In genomic region chr7:6178273-6179029, GRCh38 we compare ENCODE assay signal across 23 cellular contexts.
A peak's percentile ranks its signal among the peaks of the same experiment; 100 is the strongest.
DNase-seq lines count a peak whose midpoint lies in the region; ATAC-seq, FAIRE-seq and TF ChIP-seq lines count a peak whose summit lies in the region.
"Had no signal": no experiment of that assay in that cellular context is flagged by ENCODE, and none has a peak within 500 bp of the region (broad histone marks: within the 10 kb centered on the region; RNA-seq: fewer than 3 reads in every experiment).

No MANE protein-coding gene starts in this region.

- no peak overlapping the region for H3K9ac ChIP-seq in HepG2 (ENCODE audit: insufficient read depth, low read depth, low read length)

- TF ChIP-seq POLR2A in right lobe of liver (IDR thresholded peaks at IDR 0.05) (no peak), HepG2 (IDR thresholded peaks at IDR 0.05; ENCODE audit: insufficient read depth in 1 of 2, low read depth in 2 of 2, low read length in 2 of 2) (no peak)

- no peak overlapping the region for H3K4me3 Mint-ChIP-seq in osteocyte (ENCODE audit: unreplicated experiment)
- H3K4me3 Mint-ChIP-seq: activated naive CD4-positive, alpha-beta T cell treated with anti-CD3 and anti-CD28 coated beads, Interleukin-2, amount 50 U/mL, for 24 hours; dendritic cell treated with granulocyte-macrophage colony-stimulating factor and Interleukin-4, amounts not matched to agents 40 ng/mL and 50 ng/mL, for 4 days had no signal

- no peak for FAIRE-seq in HepG2 (lab: Jason Lieb, UNC)
- FAIRE-seq: A204.1, GM12878 had no signal

- no peaks in the 10 kb centered on the region for H4K20me1 ChIP-seq in HepG2 (ENCODE audit: insufficient read depth, low read length)

- no peak overlapping the region for H3K4me2 ChIP-seq in HepG2 (ENCODE audit: low read depth, low read length)

- 60% methylated on average over 2 of the region's 8 CpGs for WGBS in right lobe of liver (ENCODE audit: insufficient coverage, low coverage, low lambda C conversion rate, missing lambda C conversion rate)
- 90% methylated on average over 6 of the region's 8 CpGs for WGBS in HepG2 (ENCODE audit: low lambda C conversion rate)
- 14 to 20% methylated on average over 8 of the region's 8 CpGs for WGBS in aorta, 2 donors

- no peak for DNase-seq in right lobe of liver
- no peak for DNase-seq in HepG2 (ENCODE audit: low spot score)
- no peak for DNase-seq in Right ventricle myocardium superior
- DNase-seq in osteocyte (ENCODE audit: extremely low spot score, unreplicated experiment) = no peak
- peak; percentile 81 to 83 for DNase-seq in aorta
- no peak for DNase-seq in activated naive CD4-positive, alpha-beta T cell treated with Interleukin-2 at 50 U/mL for 16 hours
- DNase-seq in NCI-H187 treated with DMSO at 0.1 percent for 48 hours (lab: John Stamatoyannopoulos, UW) = no peak
- no peak for DNase-seq in stimulated activated CD4-positive, alpha-beta T cell treated with anti-CD3 and anti-CD28 coated beads, Interleukin-2, amount 100 ng/mL, for 24 hours
- DNase-seq: activated CD4-positive, alpha-beta T cell treated with anti-CD3 and anti-CD28 coated beads, Interleukin-2, amount 50 U/mL, for 4 hours; activated T-cell treated with anti-CD3 and anti-CD28 coated beads for 4 hours; brain microvascular endothelial cell; DMS 273 treated with DMSO at 0.1 percent for 48 hours; GDM1; Kasumi-1; NCI-H1105 treated with DMSO at 0.1 percent for 48 hours; RPMI8226; SW 1271; transverse colon had no signal

- intact Hi-C loops in right lobe of liver (cut with DNase I) = no loop called here
- intact Hi-C loops in HepG2 (cut with micrococcal nuclease; ENCODE audit: unreplicated experiment) = no loop called here
- intact Hi-C loops in Right ventricle myocardium superior (cut with DNase I) = no loop called here
- intact Hi-C loops in aorta (cut with DNase I) = loop anchor here in 1 of 2 donors (5.0 to 10.0 kb wide), 3 partner anchors 46 to 94 kb away; partner anchors contain the start of gene CYTH3

- CTCF ChIA-PET in HepG2 (lab: Yijun Ruan, JAX; ENCODE audit: low intra/inter-chr PET ratio, low total read pairs) = no interaction called here

- POLR2A ChIA-PET in HepG2 (lab: Yijun Ruan, JAX) = no interaction called here

- H3K4me3 ChIP-seq in right lobe of liver (no peak overlapping the region), HepG2 (replicated peaks in 1 of 3; ENCODE audit: insufficient read depth in 1 of 3, low read depth in 2 of 3, low read length in 3 of 3) (no peak overlapping the region), aorta (ENCODE audit: low read length in 2 of 2) (no peak overlapping the region)
- H3K4me3 ChIP-seq: GM12878, lung, transverse colon had no signal

- peak overlapping the region; percentile 60 for H3K27ac Mint-ChIP-seq in osteocyte (ENCODE audit: unreplicated experiment)
- H3K27ac Mint-ChIP-seq: dendritic cell treated with granulocyte-macrophage colony-stimulating factor and Interleukin-4, amounts not matched to agents 40 ng/mL and 50 ng/mL, for 4 days had no signal

- H3K27me3 Mint-ChIP-seq in osteocyte (ENCODE audit: unreplicated experiment) = no peaks in the 10 kb centered on the region
- H3K27me3 Mint-ChIP-seq: activated naive CD4-positive, alpha-beta T cell treated with anti-CD3 and anti-CD28 coated beads, Interleukin-2, amount 50 U/mL, for 24 hours; dendritic cell treated with granulocyte-macrophage colony-stimulating factor and Interleukin-4, amounts not matched to agents 40 ng/mL and 50 ng/mL, for 4 days had no signal

- TF ChIP-seq EP300 in HepG2 (IDR thresholded peaks at IDR 0.05; ENCODE audit: low read depth in 2 of 2, low read length in 2 of 2) (no peak), HepG2 (CRISPR knock-in tag; IDR thresholded peaks at IDR 0.05; ENCODE audit: borderline replicate concordance) (no peak)

- H3K4me1 ChIP-seq in right lobe of liver (peaks cover 0 to 5% (median 0%) of the 10 kb centered on the region in 4 donors), HepG2 (ENCODE audit: insufficient read depth, low read length) (no peaks in the 10 kb centered on the region), aorta (ENCODE audit: control insufficient read depth in 1 of 2, insufficient read depth in 2 of 2, low read length in 2 of 2) (peaks cover 4 to 5% of the 10 kb centered on the region in 2 donors)

- H3K27ac ChIP-seq in right lobe of liver = no peak overlapping the region
- H3K27ac ChIP-seq in HepG2 (ENCODE audit: extremely low read length, insufficient read depth, low read length) = no peak overlapping the region
- H3K27ac ChIP-seq in aorta (ENCODE audit: low read depth in 1 of 2, low read length in 2 of 2) = peak overlapping the region; percentile 1 to 70
- H3K27ac ChIP-seq: brain microvascular endothelial cell, transverse colon had no signal

- peaks cover 31% of the 10 kb centered on the region for H3K36me3 Mint-ChIP-seq in osteocyte (ENCODE audit: unreplicated experiment)
- H3K36me3 Mint-ChIP-seq: activated naive CD4-positive, alpha-beta T cell treated with anti-CD3 and anti-CD28 coated beads, Interleukin-2, amount 50 U/mL, for 24 hours had no signal

- H3K79me2 ChIP-seq in HepG2 (ENCODE audit: insufficient read depth, low read length) = no peaks in the 10 kb centered on the region

- TF ChIP-seq RAD21 in HepG2 (CRISPR knock-in tag; IDR thresholded peaks at IDR 0.05) = no peak

- H3K9me3 Mint-ChIP-seq in osteocyte (ENCODE audit: unreplicated experiment) = no peaks in the 10 kb centered on the region
- H3K9me3 Mint-ChIP-seq: activated naive CD4-positive, alpha-beta T cell treated with anti-CD3 and anti-CD28 coated beads, Interleukin-2, amount 50 U/mL, for 24 hours; dendritic cell treated with granulocyte-macrophage colony-stimulating factor and Interleukin-4, amounts not matched to agents 40 ng/mL and 50 ng/mL, for 4 days had no signal

- H3K36me3 ChIP-seq in right lobe of liver = no peaks in the 10 kb centered on the region
- no peaks in the 10 kb centered on the region for H3K36me3 ChIP-seq in HepG2 (replicated peaks in 1 of 2; ENCODE audit: control insufficient read depth in 1 of 2, insufficient read depth in 2 of 2, low read length in 2 of 2)
- peaks cover 0 to 2% of the 10 kb centered on the region in 2 donors for H3K36me3 ChIP-seq in aorta (ENCODE audit: control insufficient read depth in 1 of 2, insufficient read depth in 2 of 2, low read length in 1 of 2)
- H3K36me3 ChIP-seq: transverse colon had no signal

- in situ Hi-C loops in HepG2 (cut with HindIII; ENCODE audit: extremely low pct_ligation_motif_present, low pct_unique_long_range_greater_than_20kb) = no loop called here

- TF ChIP-seq CTCF in right lobe of liver (IDR thresholded peaks at IDR 0.05) (no peak), HepG2 (CRISPR knock-in tag; IDR thresholded peaks at IDR 0.05) (no peak), osteocyte (IDR thresholded peaks at IDR 0.05) (no peak)

- ATAC-seq in right lobe of liver (peak; percentile 17 to 82 (median 40)), HepG2 (no peak), Right ventricle myocardium superior (ENCODE audit: poor library complexity) (peak; percentile 82), aorta (ENCODE audit: low FRiP score) (peak; percentile 72)
- ATAC-seq: GM12878 had no signal

- H3K9me3 ChIP-seq in right lobe of liver (no peaks in the 10 kb centered on the region), HepG2 (ENCODE audit: low read length) (no peaks in the 10 kb centered on the region), aorta (ENCODE audit: control insufficient read depth, low read length) (no peaks in the 10 kb centered on the region)
- H3K9me3 ChIP-seq: transverse colon had no signal

- H3K27me3 ChIP-seq in right lobe of liver (no peaks in the 10 kb centered on the region), HepG2 (ENCODE audit: control insufficient read depth in 1 of 2, insufficient read depth in 2 of 2, low read length in 2 of 2) (no peaks in the 10 kb centered on the region), aorta (ENCODE audit: control insufficient read depth in 1 of 2, insufficient read depth in 2 of 2, low read length in 1 of 2) (no peaks in the 10 kb centered on the region)
- H3K27me3 ChIP-seq: brain microvascular endothelial cell, transverse colon had no signal

- no peak overlapping the region for H2AFZ ChIP-seq in HepG2 (ENCODE audit: low read length)

- peaks cover 16% of the 10 kb centered on the region for H3K4me1 Mint-ChIP-seq in osteocyte (ENCODE audit: unreplicated experiment)
- H3K4me1 Mint-ChIP-seq: activated naive CD4-positive, alpha-beta T cell treated with anti-CD3 and anti-CD28 coated beads, Interleukin-2, amount 50 U/mL, for 24 hours had no signal

- no TSS peak for BruUV-seq in HepG2 (replicated peaks; lab: Mats Ljungman, UMichigan)

TF ChIP-seq in HepG2, 621 proteins besides CTCF, POLR2A, EP300 and RAD21 (continues in another document):
- TF ChIP-seq FLYWCH1 (CRISPR knock-in tag; IDR thresholded peaks at IDR 0.05) (no peak), ARNTL (CRISPR knock-in tag; IDR thresholded peaks at IDR 0.05) (no peak), ZSCAN20 (CRISPR knock-in tag; IDR thresholded peaks at IDR 0.05; ENCODE audit: borderline replicate concordance) (no peak), ZNF280D (CRISPR knock-in tag; IDR thresholded peaks at IDR 0.05) (no peak), SPEN (CRISPR knock-in tag; IDR thresholded peaks at IDR 0.05; ENCODE audit: low read depth) (no peak), SMARCE1 (IDR thresholded peaks at IDR 0.05; ENCODE audit: borderline replicate concordance) (no peak), ARNT (IDR thresholded peaks at IDR 0.05) (no peak), ZFP1 (CRISPR knock-in tag; IDR thresholded peaks at IDR 0.05) (no peak), ZNF724P (CRISPR knock-in tag; IDR thresholded peaks at IDR 0.05; ENCODE audit: borderline replicate concordance) (no peak), ZNF619 (CRISPR knock-in tag; IDR thresholded peaks at IDR 0.05) (no peak)

Comparison
In these comparisons a context has a peak if more than half of its experiments do, and no peak if none do; other contexts are left out.
1. DNase-seq: peak in aorta (2 of 2); none in right lobe of liver (0 of 3), HepG2 (single experiment), Right ventricle myocardium superior (single experiment), osteocyte (single experiment), activated naive CD4-positive, alpha-beta T cell treated with Interleukin-2 at 50 U/mL for 16 hours (single experiment), NCI-H187 treated with DMSO at 0.1 percent for 48 hours (single experiment) and stimulated activated CD4-positive, alpha-beta T cell treated with anti-CD3 and anti-CD28 coated beads, Interleukin-2, amount 100 ng/mL, for 24 hours (0 of 2).
2. H3K27ac ChIP-seq: peak in aorta (2 of 2); none in right lobe of liver (0 of 3) and HepG2 (single experiment).